In the genomic region with DNA sequence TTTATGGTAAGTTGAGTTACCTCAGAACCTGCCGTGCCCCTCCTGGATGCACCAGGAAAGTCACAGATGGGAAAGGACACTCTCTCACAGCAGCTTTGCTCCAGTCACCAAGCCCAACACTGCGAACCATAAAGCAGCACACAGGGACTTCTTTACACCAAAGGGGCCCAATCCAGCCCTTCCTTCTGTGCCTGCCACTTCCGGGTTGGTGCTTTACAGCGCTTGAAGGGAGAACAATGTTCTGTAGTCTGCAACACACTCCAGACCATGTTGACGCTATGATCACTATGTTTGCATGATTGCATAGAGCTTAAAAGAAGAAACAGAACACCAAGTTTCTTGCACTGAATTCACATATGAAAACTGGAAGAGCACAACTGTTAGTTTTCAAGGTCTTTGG, we compare ENCODE assay signal across 24 cellular contexts.
"Had no signal": no experiment of that assay in that cellular context is flagged by ENCODE, and none has a peak within 500 bp of the region (broad histone marks: within the 10 kb centered on the region; RNA-seq: fewer than 3 reads in every experiment).

No MANE protein-coding gene starts in this region.

- H3K36me3 Mint-ChIP-seq: natural killer cell had no signal

- H3K9me3 Mint-ChIP-seq: natural killer cell; stimulated activated naive CD8-positive, alpha-beta T cell treated with anti-CD3 and anti-CD28 coated beads, Interleukin-15, amount 100 ng/mL, for 72 hours; type B pancreatic cell had no signal

- H3K4me1 ChIP-seq: esophagus squamous epithelium, left lung, suprapubic skin, thyroid gland had no signal

- H3K27ac Mint-ChIP-seq: natural killer cell; stimulated activated naive CD8-positive, alpha-beta T cell treated with anti-CD3 and anti-CD28 coated beads, Interleukin-15, amount 100 ng/mL, for 72 hours; type B pancreatic cell had no signal

- H3K9me3 ChIP-seq: esophagus squamous epithelium, left lung, ovary, suprapubic skin, thyroid gland had no signal

- H3K27me3 Mint-ChIP-seq: stimulated activated naive CD8-positive, alpha-beta T cell treated with anti-CD3 and anti-CD28 coated beads, Interleukin-15, amount 100 ng/mL, for 72 hours; type B pancreatic cell had no signal

- H3K27ac ChIP-seq: esophagus squamous epithelium, left lung, ovary, suprapubic skin, thyroid gland had no signal

- ATAC-seq: left lung; natural killer cell; sciatic nerve; stimulated activated naive CD8-positive, alpha-beta T cell treated with anti-CD3 and anti-CD28 coated beads, Interleukin-15, amount 100 ng/mL, for 72 hours had no signal

- H3K4me2 ChIP-seq: smooth muscle cell had no signal

- H3K36me3 ChIP-seq: ovary had no signal

- H3K4me3 ChIP-seq: esophagus squamous epithelium, left lung, ovary, smooth muscle cell, suprapubic skin, thyroid gland had no signal

- H3K4me1 Mint-ChIP-seq: natural killer cell; stimulated activated naive CD8-positive, alpha-beta T cell treated with anti-CD3 and anti-CD28 coated beads, Interleukin-15, amount 100 ng/mL, for 72 hours had no signal

- H3K27me3 ChIP-seq: esophagus squamous epithelium, left lung, ovary, suprapubic skin, thyroid gland had no signal

- H3K4me3 Mint-ChIP-seq: natural killer cell; stimulated activated naive CD8-positive, alpha-beta T cell treated with anti-CD3 and anti-CD28 coated beads, Interleukin-15, amount 100 ng/mL, for 72 hours; type B pancreatic cell had no signal

- DNase-seq: cerebellar nuclear complex; cortex of kidney; effector CD8-positive, alpha-beta T cell; erythroblast; esophagus squamous epithelium; foreskin melanocyte; kidney; left lung; natural killer cell; occipital lobe; ovary; stimulated activated CD4-positive, alpha-beta T cell treated with anti-CD3 and anti-CD28 coated beads, Interleukin-12 subunit alpha, Interleukin-12 subunit beta, amount 100 ng/mL, for 4 hours; stimulated activated CD4-positive, alpha-beta T cell treated with anti-CD3 and anti-CD28 coated beads, Interleukin-1b, Interleukin-23, amount 100 ng/mL, for 48 hours; stimulated activated CD4-positive, alpha-beta T cell treated with anti-CD3 and anti-CD28 coated beads, Interleukin-4, amount 100 ng/mL, for 1 hour; stimulated activated CD8-positive, alpha-beta memory T cell treated with anti-CD3 and anti-CD28 coated beads, Interleukin-4, amount 100 ng/mL, for 48 hours; stimulated activated naive CD4-positive, alpha-beta T cell; stimulated activated naive CD8-positive, alpha-beta T cell treated with anti-CD3 and anti-CD28 coated beads, Interleukin-15, amount 100 ng/mL, for 72 hours; thyroid gland had no signal

- FAIRE-seq: endometrium, kidney, urothelium cell line had no signal
